Comparison of ENCODE assay signal across 8 cellular contexts in genomic region chr12:49346659-49347306, GRCh38. TPM values are rescaled to one million over a fixed set of nuclear protein-coding genes. Genes with fewer than 3 reads are reported as not detected.
DNase-seq lines count a peak whose midpoint lies in the region; ATAC-seq and TF ChIP-seq lines count a peak whose summit lies in the region.

Gene DNAJC22 (plus strand): TSS chr12:49346888. CDS start chr12:49348873, 1,985 bp downstream.

- H3K4me3 Mint-ChIP-seq in endodermal cell, result peak within 1 kb of the TSS; percentile 58

- H3K4me1 ChIP-seq in ACC112 (ENCODE audit: control insufficient read depth, insufficient read depth, low read length, unreplicated experiment), result peaks cover 30% of the 10 kb centered on the region
- peaks cover 5% of the 10 kb centered on the region for H3K4me1 ChIP-seq in endodermal cell (ENCODE audit: control insufficient read depth, insufficient read depth, low read length)

- H3K4me3 ChIP-seq in ACC112 (ENCODE audit: low read depth, low read length) (peak within 1 kb of the TSS; percentile 64), endodermal cell (ENCODE audit: low read length) (peak within 1 kb of the TSS; percentile 72), neural cell (ENCODE audit: low read length) (peak within 1 kb of the TSS; percentile 60)

- peak within 1 kb of the TSS; percentile 71 for H2AFZ ChIP-seq in ACC112 (ENCODE audit: low read length, unreplicated experiment)
- no peak within 1 kb of the TSS for H2AFZ ChIP-seq in neural cell (ENCODE audit: low read depth, low read length)

- no peak for ATAC-seq in HG03196 (IDR thresholded peaks at IDR 0.05; ENCODE audit: unreplicated experiment)

- no peak for TF ChIP-seq EP300 in neural cell (conservative IDR thresholded peaks at IDR 0.05; ENCODE audit: poor library complexity, severe bottlenecking)

- in situ Hi-C loops in SK-MEL-5 (cut with HindIII; ENCODE audit: low pct_unique_long_range_greater_than_20kb, low sequenced_read_pairs), result no loop called here

- peaks cover 15% of the 10 kb centered on the region for H3K4me1 Mint-ChIP-seq in endodermal cell

- peak within 1 kb of the TSS; percentile 48 for H3K4me2 ChIP-seq in neural cell (ENCODE audit: low read length)

- 2 to 4% methylated on average over 15 to 47 of the region's 47 CpGs for WGBS in endodermal cell (ENCODE audit: insufficient coverage in 1 of 2, insufficient read length in 1 of 2), 2 experiments

- H3K36me3 Mint-ChIP-seq in endodermal cell (ENCODE audit: low read depth), result no peaks in the 10 kb centered on the region

- H3K27me3 ChIP-seq in ACC112 (ENCODE audit: insufficient read depth, low read length) (peaks cover 49% of the 10 kb centered on the region), endodermal cell (ENCODE audit: control insufficient read depth, insufficient read depth, low read length, poor library complexity, severe bottlenecking) (peaks cover 76% of the 10 kb centered on the region), neural cell (ENCODE audit: insufficient read depth, low read depth, low read length) (peaks cover 80% of the 10 kb centered on the region)

- H3K79me2 ChIP-seq in ACC112 (ENCODE audit: control insufficient read depth, insufficient read depth, low read length, unreplicated experiment) (no peaks in the 10 kb centered on the region), neural cell (replicated peaks; ENCODE audit: insufficient read depth, low read length) (no peaks in the 10 kb centered on the region)

- H3F3A ChIP-seq in neural cell (ENCODE audit: insufficient read depth, low read length, poor library complexity, severe bottlenecking), result no peaks in the 10 kb centered on the region

- H3K27ac ChIP-seq in ACC112 (ENCODE audit: low read depth, low read length) (no peak within 1 kb of the TSS), endodermal cell (ENCODE audit: low read depth, low read length) (no peak within 1 kb of the TSS), neural cell (ENCODE audit: low read length) (no peak within 1 kb of the TSS)

- H3K36me3 ChIP-seq in ACC112 (ENCODE audit: insufficient read depth, low read length) (no peaks in the 10 kb centered on the region), endodermal cell (ENCODE audit: control insufficient read depth, insufficient read depth, low read length) (peaks cover 4% of the 10 kb centered on the region), neural cell (ENCODE audit: insufficient read depth, low read length) (no peaks in the 10 kb centered on the region)

- no peak for TF ChIP-seq RAD21 in neural cell (conservative IDR thresholded peaks at IDR 0.05)

- H3K9me3 ChIP-seq in endodermal cell (ENCODE audit: control insufficient read depth, low read length), result no peaks in the 10 kb centered on the region
- H3K9me3 ChIP-seq in neural cell (ENCODE audit: low read length), result no peaks in the 10 kb centered on the region

- peaks cover 90% of the 10 kb centered on the region for H3K27me3 Mint-ChIP-seq in endodermal cell (ENCODE audit: insufficient read depth)

- H3K9ac ChIP-seq in endodermal cell (ENCODE audit: extremely low read depth, low read length, poor library complexity, severe bottlenecking) (no peak within 1 kb of the TSS), neural cell (ENCODE audit: low read length) (peak within 1 kb of the TSS; percentile 16)

- H3K9me3 Mint-ChIP-seq in endodermal cell, result no peaks in the 10 kb centered on the region

- TF ChIP-seq CTCF in GM10266 (IDR thresholded peaks at IDR 0.05; ENCODE audit: control insufficient read depth, insufficient read depth, low read depth, missing control alignments), result no peak
- no peak for TF ChIP-seq CTCF in endodermal cell (conservative IDR thresholded peaks at IDR 0.05)
- TF ChIP-seq CTCF in neural cell (IDR thresholded peaks at IDR 0.05; ENCODE audit: poor library complexity, severe bottlenecking), result no peak

- H4K20me1 ChIP-seq in neural cell (ENCODE audit: insufficient read depth), result no peaks in the 10 kb centered on the region

- H3K27ac Mint-ChIP-seq in endodermal cell, result no peak within 1 kb of the TSS

- no peaks in the 10 kb centered on the region for H3K9me2 ChIP-seq in neural cell (ENCODE audit: insufficient read depth, low read length)

- peak; percentile 78 for DNase-seq in GM10266 (ENCODE audit: extremely low spot score)
- DNase-seq in SK-MEL-5 (ENCODE audit: low read depth, low spot score), result no peak
- DNase-seq in endodermal cell, result peak; percentile 88
- no peak for DNase-seq in NCI-H345 treated with DMSO at 0.1 percent for 48 hours (lab: John Stamatoyannopoulos, UW; ENCODE audit: unreplicated experiment)
- no peak for DNase-seq in cerebellum (ENCODE audit: low spot score)

TF ChIP-seq in neural cell, 6 proteins besides CTCF, POLR2A, EP300 and RAD21:
- TF ChIP-seq EZH2 (IDR thresholded peaks at IDR 0.05; ENCODE audit: borderline replicate concordance, insufficient read depth, low read length, poor library complexity, severe bottlenecking) (peak; percentile 41), TAF1 (IDR thresholded peaks at IDR 0.05; ENCODE audit: low read depth) (no peak)

RNA-seq across cellular contexts. Expression of gene DNAJC22, which starts in this region (rescaled TPM):
- 11.9 and 13.2 TPM in 2 replicates for total RNA-seq in SK-MEL-5 (2014; rRNA removed; shearing (Covaris generic))
- polyA plus RNA-seq in SK-MEL-5 (2015; cell fraction: cytosol; rRNA removed), result 12.6 and 13.1 TPM in 2 replicates
- polyA plus RNA-seq in SK-MEL-5 (2015; cell fraction: nucleus; rRNA removed), result 11.6 and 13.5 TPM in 2 replicates
- 1 to 10 TPM; 1.9 to 4.6 TPM for total RNA-seq in endodermal cell
- 1.9 TPM for polyA plus RNA-seq in endodermal cell (2013, experiment 1 of 2)
- polyA plus RNA-seq in endodermal cell (2013, experiment 2 of 2), result 2.2 TPM
- 0.54 and 1.1 TPM in 2 replicates for polyA plus RNA-seq in neural cell
- 0.46 and 0.49 TPM in 2 replicates for polyA minus RNA-seq in neural cell
- 1.4 TPM for total RNA-seq in cerebellum

Comparison
In these comparisons a context has a peak if more than half of its experiments do, and no peak if none do; other contexts are left out.
1. DNase-seq: peak in GM10266 (single experiment) and endodermal cell (single experiment); none in SK-MEL-5 (single experiment), NCI-H345 treated with DMSO at 0.1 percent for 48 hours (single experiment) and cerebellum (single experiment).
2. Peak in every context shown above with its lines, with median percentiles within 50 percentile points of each other: H3K4me3 ChIP-seq.